ENCODE assay signal across 17 cellular contexts in genomic region chr14:55747186-55747585, GRCh38.
DNase-seq lines count a peak whose midpoint lies in the region; ATAC-seq, FAIRE-seq and TF ChIP-seq lines count a peak whose summit lies in the region.
"Had no signal": no experiment of that assay in that cellular context is flagged by ENCODE, and none has a peak within 500 bp of the region (broad histone marks: within the 10 kb centered on the region; RNA-seq: fewer than 3 reads in every experiment).

No MANE protein-coding gene starts in this region.

- peaks cover 35% of the 10 kb centered on the region for H3K4me1 Mint-ChIP-seq in astrocyte (ENCODE audit: low read depth, unreplicated experiment)
- H3K4me1 Mint-ChIP-seq: CD8-positive, alpha-beta memory T cell had no signal

- H3K36me3 ChIP-seq in astrocyte (ENCODE audit: insufficient read depth, low read length): no peaks in the 10 kb centered on the region
- H3K36me3 ChIP-seq in hepatocyte (replicated peaks; ENCODE audit: insufficient read depth, low read depth): no peaks in the 10 kb centered on the region
- H3K36me3 ChIP-seq: BLaER1 had no signal

- no peaks in the 10 kb centered on the region for H3K9me3 ChIP-seq in astrocyte (ENCODE audit: insufficient read depth, low read depth, low read length)
- no peaks in the 10 kb centered on the region for H3K9me3 ChIP-seq in hepatocyte (ENCODE audit: low read depth)
- H3K9me3 ChIP-seq: BLaER1 had no signal

- H3K4me3 Mint-ChIP-seq in astrocyte (ENCODE audit: unreplicated experiment): no peak overlapping the region
- H3K4me3 Mint-ChIP-seq: CD8-positive, alpha-beta memory T cell had no signal

- ATAC-seq in left colon: no peak

- peak overlapping the region; percentile 71 for H3K27ac Mint-ChIP-seq in astrocyte (ENCODE audit: unreplicated experiment)

- H3K79me2 ChIP-seq in astrocyte (ENCODE audit: insufficient read depth, low read length): no peaks in the 10 kb centered on the region
- H3K79me2 ChIP-seq in hepatocyte: no peaks in the 10 kb centered on the region

- no peaks in the 10 kb centered on the region for H4K20me1 ChIP-seq in astrocyte (ENCODE audit: insufficient read depth, low read length)
- H4K20me1 ChIP-seq in hepatocyte (ENCODE audit: insufficient read depth, poor library complexity, severe bottlenecking): no peaks in the 10 kb centered on the region
- H4K20me1 ChIP-seq: BLaER1 had no signal

- no peaks in the 10 kb centered on the region for H3K27me3 Mint-ChIP-seq in astrocyte (ENCODE audit: low read depth, unreplicated experiment)
- H3K27me3 Mint-ChIP-seq: CD8-positive, alpha-beta memory T cell had no signal

- TF ChIP-seq CTCF in astrocyte (IDR thresholded peaks at IDR 0.05; ENCODE audit: insufficient read depth, low read depth, low read length) (no peak), hepatocyte (IDR thresholded peaks at IDR 0.05; ENCODE audit: poor library complexity) (no peak)

- no peak overlapping the region for H3K4me2 ChIP-seq in astrocyte (ENCODE audit: low read length)
- H3K4me2 ChIP-seq in hepatocyte: no peak overlapping the region
- H3K4me2 ChIP-seq: BLaER1 had no signal

- 93% methylated on average over 6 of the region's 6 CpGs for WGBS in hepatocyte (ENCODE audit: low lambda C conversion rate, missing lambda C conversion rate)

- FAIRE-seq in astrocyte (lab: Jason Lieb, UNC) (no peak), urothelium cell line (lab: Jason Lieb, UNC) (peak; percentile 5)
- FAIRE-seq: GM12892 had no signal

- DNase-seq in DMS79 treated with DMSO at 0.1 percent for 48 hours (lab: John Stamatoyannopoulos, UW) (peak; percentile 45), DMS79 (lab: John Stamatoyannopoulos, UW) (no peak), astrocyte (ENCODE audit: low read depth) (no peak), hepatocyte (ENCODE audit: low spot score) (no peak), urothelium cell line (ENCODE audit: low spot score) (no peak), NCI-H1436 (lab: John Stamatoyannopoulos, UW) (no peak), left colon (no peak)
- DNase-seq in stimulated activated CD8-positive, alpha-beta memory T cell treated with anti-CD3 and anti-CD28 coated beads, Interleukin-4, amount 100 ng/mL, for 48 hours: no peak
- DNase-seq: 8988T; AML-193; CD8-positive, alpha-beta memory T cell; DND-41; GDM1; H7 had no signal

- H3K4me1 ChIP-seq in astrocyte (ENCODE audit: insufficient read depth, low read length) (peaks cover 4% of the 10 kb centered on the region), hepatocyte (ENCODE audit: insufficient read depth) (peaks cover 13% of the 10 kb centered on the region)

- H3K27me3 ChIP-seq in astrocyte (ENCODE audit: insufficient read depth, low read length): no peaks in the 10 kb centered on the region
- H3K27me3 ChIP-seq in hepatocyte: no peaks in the 10 kb centered on the region
- H3K27me3 ChIP-seq: BLaER1 had no signal

- H2AFZ ChIP-seq in astrocyte (ENCODE audit: low read depth, low read length): no peak overlapping the region
- H2AFZ ChIP-seq in hepatocyte: no peak overlapping the region
- H2AFZ ChIP-seq: GM23248 had no signal

- no peaks in the 10 kb centered on the region for H3K9me3 Mint-ChIP-seq in astrocyte (ENCODE audit: unreplicated experiment)
- H3K9me3 Mint-ChIP-seq: CD8-positive, alpha-beta memory T cell had no signal

- intact Hi-C loops in left colon (cut with DNase I, micrococcal nuclease): no loop called here

- H3K9ac ChIP-seq in astrocyte (ENCODE audit: low read length): no peak overlapping the region
- H3K9ac ChIP-seq: BLaER1, GM23248 had no signal

- H3K9me2 ChIP-seq in hepatocyte (replicated peaks; ENCODE audit: insufficient read depth): no peaks in the 10 kb centered on the region

- peaks cover 3% of the 10 kb centered on the region for H3K36me3 Mint-ChIP-seq in astrocyte (ENCODE audit: low read depth, unreplicated experiment)
- H3K36me3 Mint-ChIP-seq: CD8-positive, alpha-beta memory T cell had no signal

- no peak overlapping the region for H3K27ac ChIP-seq in astrocyte (ENCODE audit: low read depth, low read length)
- peak overlapping the region; percentile 81 for H3K27ac ChIP-seq in hepatocyte
- H3K27ac ChIP-seq: BLaER1, GM23248 had no signal

- H3K4me3 ChIP-seq in astrocyte (ENCODE audit: insufficient read depth, low read depth, low read length): no peak overlapping the region
- H3K4me3 ChIP-seq in hepatocyte: no peak overlapping the region
- H3K4me3 ChIP-seq: BLaER1, GM23248 had no signal
